8 cellular contexts compared by ENCODE assay signal in genomic region chr5:10632110-10632903, GRCh38.
A peak's percentile ranks its signal among the peaks of the same experiment; 100 is the strongest.
DNase-seq lines count a peak whose midpoint lies in the region; ATAC-seq and TF ChIP-seq lines count a peak whose summit lies in the region.

No MANE protein-coding gene starts in this region.

- no peak overlapping the region for H3K9ac ChIP-seq in rectal smooth muscle tissue (ENCODE audit: low read length)

- ATAC-seq in GM21381 (IDR thresholded peaks at IDR 0.05; ENCODE audit: unreplicated experiment) = peak; percentile 39
- ATAC-seq in HG03558 (IDR thresholded peaks at IDR 0.05; ENCODE audit: extremely low read depth, unreplicated experiment) = peak; percentile 15
- ATAC-seq in activated CD8-positive, alpha-beta memory T cell treated with anti-CD3 and anti-CD28 coated beads, Interleukin-2, amount 10 ng/mL, durations not matched to agents 7 days and 5 days = peak; percentile 13

- peaks cover 81% of the 10 kb centered on the region for H3K4me1 Mint-ChIP-seq in activated CD8-positive, alpha-beta memory T cell treated with anti-CD3 and anti-CD28 coated beads, Interleukin-2, amount 10 ng/mL, durations not matched to agents 7 days and 5 days
- peaks cover 16% of the 10 kb centered on the region for H3K4me1 Mint-ChIP-seq in glutamatergic neuron (ENCODE audit: low read depth, unreplicated experiment)

- peaks cover under 1% of the 10 kb centered on the region for H3K4me1 ChIP-seq in rectal smooth muscle tissue (ENCODE audit: control insufficient read depth, insufficient read depth, low read length)
- peaks cover 0 to 7% (median 3%) of the 10 kb centered on the region in 4 donors for H3K4me1 ChIP-seq in tibial artery

- peak; percentile 25 for DNase-seq in GM03348 (ENCODE audit: low spot score)
- peak; percentile 80 for DNase-seq in activated CD8-positive, alpha-beta memory T cell treated with anti-CD3 and anti-CD28 coated beads, Interleukin-2, amount 10 ng/mL, durations not matched to agents 7 days and 5 days
- no peak for DNase-seq in tibial artery
- DNase-seq in OCI-M2 (lab: John Stamatoyannopoulos, UW; ENCODE audit: unreplicated experiment) = no peak
- no peak for DNase-seq in glutamatergic neuron

- no peak for TF ChIP-seq CTCF in tibial artery (IDR thresholded peaks at IDR 0.05)
- no peak for TF ChIP-seq CTCF in glutamatergic neuron (IDR thresholded peaks at IDR 0.05; ENCODE audit: partially characterized antibody, unreplicated experiment)

- intact Hi-C loops in tibial artery (cut with DNase I; ENCODE audit: low total_unique reads) = no loop called here

- H3K27ac ChIP-seq in rectal smooth muscle tissue (ENCODE audit: low read depth, low read length) = no peak overlapping the region
- no peak overlapping the region for H3K27ac ChIP-seq in tibial artery

- CTCF ChIA-PET in activated CD8-positive, alpha-beta memory T cell treated with anti-CD3 and anti-CD28 coated beads, Interleukin-2, amount 10 ng/mL, durations not matched to agents 7 days and 5 days (lab: Charles Lee) = interaction anchor here (1.0 to 1.7 kb wide), 3 partner anchors 58 to 182 kb away, joined by 3 to 10 read pairs (median 5); no protein-coding TSS in a partner anchor

- peaks cover 6% of the 10 kb centered on the region for H3K36me3 Mint-ChIP-seq in activated CD8-positive, alpha-beta memory T cell treated with anti-CD3 and anti-CD28 coated beads, Interleukin-2, amount 10 ng/mL, durations not matched to agents 7 days and 5 days
- H3K36me3 Mint-ChIP-seq in glutamatergic neuron (ENCODE audit: unreplicated experiment) = peaks cover 14% of the 10 kb centered on the region

- H3K27me3 Mint-ChIP-seq in activated CD8-positive, alpha-beta memory T cell treated with anti-CD3 and anti-CD28 coated beads, Interleukin-2, amount 10 ng/mL, durations not matched to agents 7 days and 5 days = peaks cover 2% of the 10 kb centered on the region
- peaks cover 7% of the 10 kb centered on the region for H3K27me3 Mint-ChIP-seq in glutamatergic neuron (ENCODE audit: unreplicated experiment)

- H3K27me3 ChIP-seq in rectal smooth muscle tissue (ENCODE audit: control insufficient read depth, insufficient read depth, low read length) = no peaks in the 10 kb centered on the region
- no peaks in the 10 kb centered on the region for H3K27me3 ChIP-seq in tibial artery

- H3K9me3 Mint-ChIP-seq in activated CD8-positive, alpha-beta memory T cell treated with anti-CD3 and anti-CD28 coated beads, Interleukin-2, amount 10 ng/mL, durations not matched to agents 7 days and 5 days (ENCODE audit: low read depth) = no peaks in the 10 kb centered on the region
- H3K9me3 Mint-ChIP-seq in glutamatergic neuron (ENCODE audit: unreplicated experiment) = peaks cover 6% of the 10 kb centered on the region

- H3K4me3 Mint-ChIP-seq in activated CD8-positive, alpha-beta memory T cell treated with anti-CD3 and anti-CD28 coated beads, Interleukin-2, amount 10 ng/mL, durations not matched to agents 7 days and 5 days = peak overlapping the region; percentile 60
- no peak overlapping the region for H3K4me3 Mint-ChIP-seq in glutamatergic neuron (ENCODE audit: unreplicated experiment)

- H3K9me3 ChIP-seq in tibial artery = no peaks in the 10 kb centered on the region

- H3K4me3 ChIP-seq in rectal smooth muscle tissue (ENCODE audit: low read length) (peak overlapping the region; percentile 19), tibial artery (no peak overlapping the region)

- no peaks in the 10 kb centered on the region for H3K36me3 ChIP-seq in rectal smooth muscle tissue (ENCODE audit: control insufficient read depth, insufficient read depth, low read length)
- no peaks in the 10 kb centered on the region for H3K36me3 ChIP-seq in tibial artery

- H3K27ac Mint-ChIP-seq in activated CD8-positive, alpha-beta memory T cell treated with anti-CD3 and anti-CD28 coated beads, Interleukin-2, amount 10 ng/mL, durations not matched to agents 7 days and 5 days = peak overlapping the region; percentile 99
- no peak overlapping the region for H3K27ac Mint-ChIP-seq in glutamatergic neuron (ENCODE audit: unreplicated experiment)

Comparison
In these comparisons a context has a peak if more than half of its experiments do, and no peak if none do; other contexts are left out.
1. DNase-seq: peak in GM03348 (single experiment) and activated CD8-positive, alpha-beta memory T cell treated with anti-CD3 and anti-CD28 coated beads, Interleukin-2, amount 10 ng/mL, durations not matched to agents 7 days and 5 days (single experiment); none in tibial artery (0 of 2), OCI-M2 (single experiment) and glutamatergic neuron (single experiment).
2. Peak in every context shown above with its lines, with median percentiles within 50 percentile points of each other: ATAC-seq.